8 cellular contexts compared by ENCODE assay signal in the genomic region with DNA sequence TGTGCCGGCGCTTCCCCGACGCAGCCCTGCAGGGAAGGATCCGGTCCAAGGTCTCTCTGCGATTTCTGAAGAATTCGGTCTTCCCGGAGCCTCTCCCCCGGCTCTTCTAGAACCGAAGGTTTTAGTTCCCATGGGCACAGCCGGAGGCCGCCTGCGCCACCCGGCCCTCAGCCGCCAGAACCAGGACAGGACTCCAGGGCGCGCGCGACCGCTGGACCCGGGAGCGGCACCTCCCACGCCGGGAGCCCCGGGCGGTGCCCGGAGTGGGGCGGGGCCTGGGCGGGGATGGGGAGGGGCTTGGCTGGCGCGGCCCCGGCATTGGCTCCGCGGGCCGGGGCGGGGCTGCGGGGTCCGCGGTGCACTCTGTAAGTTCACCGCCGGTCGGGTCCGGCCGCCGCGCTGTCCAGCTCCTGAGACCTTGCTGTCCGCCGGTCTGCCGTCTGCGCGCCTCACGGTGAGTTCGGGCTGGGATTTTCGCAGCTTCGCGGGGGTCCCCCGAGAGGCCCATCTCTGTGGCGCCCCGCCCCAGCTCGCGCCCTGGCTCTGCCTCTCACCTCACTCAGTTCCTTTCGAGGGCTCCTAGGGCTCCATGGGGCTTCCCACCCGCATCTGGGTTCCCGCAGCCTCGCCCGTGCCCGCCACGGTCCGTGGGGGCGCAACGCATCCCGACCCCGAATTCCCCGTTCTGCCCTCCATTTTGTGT. TPM values are rescaled to one million over a fixed set of nuclear protein-coding genes. Genes with fewer than 3 reads are reported as not detected.
A peak's percentile ranks its signal among the peaks of the same experiment; 100 is the strongest.
DNase-seq lines count a peak whose midpoint lies in the region; ATAC-seq and TF ChIP-seq lines count a peak whose summit lies in the region.

TSS of gene CDC42EP2 (plus strand) at position 366 of the 703 bp plus-strand sequence. CDS start 6,033 bp downstream, outside the sequence.

- H3K4me3 Mint-ChIP-seq in activated CD4-positive, alpha-beta memory T cell treated with anti-CD3 and anti-CD28 coated beads, Interleukin-2, amount 10 ng/mL, durations not matched to agents 7 days and 5 days, result peak within 1 kb of the TSS; percentile 69

- CTCF ChIA-PET in activated CD4-positive, alpha-beta memory T cell treated with anti-CD3 and anti-CD28 coated beads, Interleukin-2, amount 10 ng/mL, durations not matched to agents 7 days and 5 days (lab: Charles Lee), result interaction anchor here (0.7 to 8.5 kb wide), 31 partner anchors 9 to 488 kb away, joined by 3 to 172 read pairs (median 5); partner anchors contain the start of genes DPF2, FAU, MRPL49 and POLA2

- DNase-seq in SHP77 (lab: John Stamatoyannopoulos, UW) (peak; percentile 69 to 77), SHP77 treated with DMSO at 0.1 percent for 48 hours (lab: John Stamatoyannopoulos, UW) (no peak), NCI-H510A (lab: John Stamatoyannopoulos, UW) (peak; percentile 41), lower lobe of right lung (peak; percentile 92)
- peak; percentile 81 for DNase-seq in activated CD4-positive, alpha-beta memory T cell treated with anti-CD3 and anti-CD28 coated beads, Interleukin-2, amount 10 ng/mL, durations not matched to agents 7 days and 5 days
- DNase-seq in stimulated activated CD4-positive, alpha-beta T cell treated with anti-CD3 and anti-CD28 coated beads, TNF-alpha, amount 100 ng/mL, for 1 hour (ENCODE audit: low read depth in 3 of 3, low spot score in 1 of 3), result peak; percentile 20 to 71 (median 47)

- peaks cover 20% of the 10 kb centered on the region for H3K27me3 ChIP-seq in ectodermal cell (ENCODE audit: control insufficient read depth, insufficient read depth, low read length, poor library complexity, severe bottlenecking)
- no peaks in the 10 kb centered on the region for H3K27me3 ChIP-seq in lower lobe of right lung (ENCODE audit: low read depth)

- H3K4me1 Mint-ChIP-seq in activated CD4-positive, alpha-beta memory T cell treated with anti-CD3 and anti-CD28 coated beads, Interleukin-2, amount 10 ng/mL, durations not matched to agents 7 days and 5 days, result peaks cover 11% of the 10 kb centered on the region

- POLR2A ChIA-PET in activated CD4-positive, alpha-beta memory T cell treated with anti-CD3 and anti-CD28 coated beads, Interleukin-2, amount 10 ng/mL, durations not matched to agents 7 days and 5 days (lab: Charles Lee), result interaction anchor here (0.9 to 3.2 kb wide), 10 partner anchors 15 to 197 kb away, joined by 3 to 28 read pairs (median 3); partner anchors contain the start of genes DPF2, POLA2 and ZNHIT2

- intact Hi-C loops in lower lobe of right lung (cut with DNase I), result loop anchor here (5.0 kb wide), 1 partner anchor 37 kb away; no protein-coding TSS in a partner anchor

- no peaks in the 10 kb centered on the region for H3K36me3 Mint-ChIP-seq in activated CD4-positive, alpha-beta memory T cell treated with anti-CD3 and anti-CD28 coated beads, Interleukin-2, amount 10 ng/mL, durations not matched to agents 7 days and 5 days (ENCODE audit: low read depth)

- WGBS in ectodermal cell, 2 experiments, result 1% methylated on average over 74 of the region's 74 CpGs

- TF ChIP-seq CTCF in lower lobe of right lung (IDR thresholded peaks at IDR 0.05), result no peak

- H3K4me1 ChIP-seq in ectodermal cell (ENCODE audit: control insufficient read depth, insufficient read depth, low read length), result peaks cover 36% of the 10 kb centered on the region
- peaks cover 73% of the 10 kb centered on the region for H3K4me1 ChIP-seq in lower lobe of right lung

- H3K9me3 Mint-ChIP-seq in activated CD4-positive, alpha-beta memory T cell treated with anti-CD3 and anti-CD28 coated beads, Interleukin-2, amount 10 ng/mL, durations not matched to agents 7 days and 5 days, result no peaks in the 10 kb centered on the region

- peaks cover 20% of the 10 kb centered on the region for H3K27me3 Mint-ChIP-seq in activated CD4-positive, alpha-beta memory T cell treated with anti-CD3 and anti-CD28 coated beads, Interleukin-2, amount 10 ng/mL, durations not matched to agents 7 days and 5 days

- H3K27ac Mint-ChIP-seq in activated CD4-positive, alpha-beta memory T cell treated with anti-CD3 and anti-CD28 coated beads, Interleukin-2, amount 10 ng/mL, durations not matched to agents 7 days and 5 days, result no peak within 1 kb of the TSS

- H3K9me3 ChIP-seq in ectodermal cell (ENCODE audit: control insufficient read depth, low read length) (no peaks in the 10 kb centered on the region), lower lobe of right lung (no peaks in the 10 kb centered on the region)

- H3K4me3 ChIP-seq in ectodermal cell (ENCODE audit: insufficient read depth, low read depth, low read length) (peak within 1 kb of the TSS; percentile 66), lower lobe of right lung (peak within 1 kb of the TSS; percentile 100)

- no peak within 1 kb of the TSS for H3K27ac ChIP-seq in ectodermal cell (ENCODE audit: insufficient read depth, low read depth, low read length, poor library complexity, severe bottlenecking)
- H3K27ac ChIP-seq in lower lobe of right lung, result peak within 1 kb of the TSS; percentile 91

- no peaks in the 10 kb centered on the region for H3K36me3 ChIP-seq in ectodermal cell (ENCODE audit: control insufficient read depth, insufficient read depth, low read length)
- no peaks in the 10 kb centered on the region for H3K36me3 ChIP-seq in lower lobe of right lung

- ATAC-seq in HG03025 (IDR thresholded peaks at IDR 0.05; ENCODE audit: low FRiP score, unreplicated experiment) (peak; percentile 69), lower lobe of right lung (peak; percentile 96 to 97)

RNA-seq across cellular contexts. Expression of gene CDC42EP2, which starts in this region (rescaled TPM):
- total RNA-seq in activated CD4-positive, alpha-beta memory T cell treated with anti-CD3 and anti-CD28 coated beads, Interleukin-2, amount 10 ng/mL, durations not matched to agents 7 days and 5 days, result under 1 TPM; 0.38 to 0.70 TPM
- polyA plus RNA-seq in ectodermal cell (2013, experiment 1 of 4), result 2.3 TPM
- polyA plus RNA-seq in ectodermal cell (2013, experiment 2 of 4), result 1.4 TPM
- polyA plus RNA-seq in ectodermal cell (2013, experiment 3 of 4), result 2.6 TPM
- polyA plus RNA-seq in ectodermal cell (2013, experiment 4 of 4), result 2.1 TPM
- total RNA-seq in lower lobe of right lung, result 17.0 TPM

Comparison
In these comparisons a context has a peak if more than half of its experiments do, and no peak if none do; other contexts are left out.
1. RNA of gene CDC42EP2 (total RNA-seq): 17.0 TPM in lower lobe of right lung (single experiment); 0.38 to 0.70 TPM in activated CD4-positive, alpha-beta memory T cell treated with anti-CD3 and anti-CD28 coated beads, Interleukin-2, amount 10 ng/mL, durations not matched to agents 7 days and 5 days; every median in the first group is over 10 times any median in the second.
2. Peak in DNase-seq in activated CD4-positive, alpha-beta memory T cell treated with anti-CD3 and anti-CD28 coated beads, Interleukin-2, amount 10 ng/mL, durations not matched to agents 7 days and 5 days; RNA of the gene not detected or under 1 TPM.